ENCODE assay signal across 8 cellular contexts in genomic region chr15:64149424-64150235, GRCh38. TPM values are rescaled to one million over a fixed set of nuclear protein-coding genes. Genes with fewer than 3 reads are reported as not detected.
DNase-seq lines count a peak whose midpoint lies in the region; ATAC-seq and TF ChIP-seq lines count a peak whose summit lies in the region.

No MANE protein-coding gene starts in this region.

- CTCF ChIA-PET in activated CD4-positive, alpha-beta memory T cell treated with anti-CD3 and anti-CD28 coated beads, Interleukin-2, amount 10 ng/mL, durations not matched to agents 7 days and 5 days (lab: Charles Lee) = interaction anchor here (0.6 to 1.6 kb wide), 14 partner anchors 9 to 1132 kb away, joined by 3 to 8 read pairs (median 3); partner anchors contain the start of gene CIAO2A

- H3K9me3 Mint-ChIP-seq in activated CD4-positive, alpha-beta memory T cell treated with anti-CD3 and anti-CD28 coated beads, Interleukin-2, amount 10 ng/mL, durations not matched to agents 7 days and 5 days = no peaks in the 10 kb centered on the region
- H3K9me3 Mint-ChIP-seq in naive thymus-derived CD8-positive, alpha-beta T cell = no peaks in the 10 kb centered on the region

- H3K4me3 ChIP-seq in HFF-Myc (replicated peaks; ENCODE audit: low read depth, low read length) = no peak overlapping the region

- peak overlapping the region; percentile 48 for H3K4me3 Mint-ChIP-seq in activated CD4-positive, alpha-beta memory T cell treated with anti-CD3 and anti-CD28 coated beads, Interleukin-2, amount 10 ng/mL, durations not matched to agents 7 days and 5 days
- H3K4me3 Mint-ChIP-seq in naive thymus-derived CD8-positive, alpha-beta T cell = peak overlapping the region in 8 of 10 donors; percentile 9 to 63 (median 48)

- POLR2A ChIA-PET in activated CD4-positive, alpha-beta memory T cell treated with anti-CD3 and anti-CD28 coated beads, Interleukin-2, amount 10 ng/mL, durations not matched to agents 7 days and 5 days (lab: Charles Lee) = interaction anchor here (1.1 to 6.5 kb wide), 5 partner anchors 9 to 56 kb away, joined by 3 to 72 read pairs (median 5); partner anchors contain the start of genes CIAO2A and PPIB
- POLR2A ChIA-PET in naive thymus-derived CD8-positive, alpha-beta T cell (lab: Charles Lee) = interaction anchor here (1.6 to 3.8 kb wide), 2 partner anchors 13 to 54 kb away, joined by 5 to 20 read pairs; partner anchors contain the start of genes PPIB and SNX1

- peak overlapping the region; percentile 65 for H3K27ac Mint-ChIP-seq in activated CD4-positive, alpha-beta memory T cell treated with anti-CD3 and anti-CD28 coated beads, Interleukin-2, amount 10 ng/mL, durations not matched to agents 7 days and 5 days
- peak overlapping the region in 5 of 10 donors; percentile 1 to 35 (median 10) for H3K27ac Mint-ChIP-seq in naive thymus-derived CD8-positive, alpha-beta T cell

- peaks cover 9% of the 10 kb centered on the region for H3K27me3 Mint-ChIP-seq in activated CD4-positive, alpha-beta memory T cell treated with anti-CD3 and anti-CD28 coated beads, Interleukin-2, amount 10 ng/mL, durations not matched to agents 7 days and 5 days
- peaks cover 0 to 10% (median 1%) of the 10 kb centered on the region in 5 donors for H3K27me3 Mint-ChIP-seq in naive thymus-derived CD8-positive, alpha-beta T cell

- ATAC-seq in naive thymus-derived CD8-positive, alpha-beta T cell = no peak
- no peak for ATAC-seq in GM18868 (IDR thresholded peaks at IDR 0.05; ENCODE audit: unreplicated experiment)

- H3K4me1 Mint-ChIP-seq in activated CD4-positive, alpha-beta memory T cell treated with anti-CD3 and anti-CD28 coated beads, Interleukin-2, amount 10 ng/mL, durations not matched to agents 7 days and 5 days = peaks cover 31% of the 10 kb centered on the region
- H3K4me1 Mint-ChIP-seq in naive thymus-derived CD8-positive, alpha-beta T cell = peaks cover 14 to 40% (median 35%) of the 10 kb centered on the region in 4 donors

- H3K36me3 Mint-ChIP-seq in activated CD4-positive, alpha-beta memory T cell treated with anti-CD3 and anti-CD28 coated beads, Interleukin-2, amount 10 ng/mL, durations not matched to agents 7 days and 5 days (ENCODE audit: low read depth) = peaks cover 9% of the 10 kb centered on the region
- peaks cover 0 to 12% (median 2%) of the 10 kb centered on the region in 3 donors for H3K36me3 Mint-ChIP-seq in naive thymus-derived CD8-positive, alpha-beta T cell

- DNase-seq in DMS 273 (lab: John Stamatoyannopoulos, UW; ENCODE audit: unreplicated experiment) = peak; percentile 44
- no peak for DNase-seq in DMS 273 treated with DMSO at 0.1 percent for 48 hours (lab: John Stamatoyannopoulos, UW)
- DNase-seq in HFF-Myc (ENCODE audit: extremely low read depth, low read depth) = no peak
- DNase-seq in activated CD4-positive, alpha-beta memory T cell treated with anti-CD3 and anti-CD28 coated beads, Interleukin-2, amount 10 ng/mL, durations not matched to agents 7 days and 5 days = peak; percentile 56
- no peak for DNase-seq in naive thymus-derived CD8-positive, alpha-beta T cell
- DNase-seq in H4 (ENCODE audit: low spot score) = no peak
- no peak for DNase-seq in stimulated activated CD8-positive, alpha-beta memory T cell treated with anti-CD3 and anti-CD28 coated beads, Interleukin-4, amount 100 ng/mL, for 48 hours

- TF ChIP-seq CTCF in HFF-Myc (IDR thresholded peaks at IDR 0.05; ENCODE audit: low read depth, low read length, missing control alignments) = peak; percentile 32

RNA-seq across cellular contexts. Expression of gene SNX22, which starts 1.9 kb away (rescaled TPM):
- under 1 TPM; 0.55 to 0.68 TPM for total RNA-seq in activated CD4-positive, alpha-beta memory T cell treated with anti-CD3 and anti-CD28 coated beads, Interleukin-2, amount 10 ng/mL, durations not matched to agents 7 days and 5 days
- 1 to 10 TPM; 4.3 to 4.4 TPM for total RNA-seq in naive thymus-derived CD8-positive, alpha-beta T cell
- under 1 TPM; 0.64 to 0.99 (median 0.76) TPM for polyA plus RNA-seq in naive thymus-derived CD8-positive, alpha-beta T cell
- total RNA-seq in H4 (2014; rRNA removed; shearing (Covaris generic)) = 0.04 TPM in 1 of 2 replicates, not detected in the other

RNA-seq across cellular contexts. Expression of gene PPIB, which starts 13.2 kb away (rescaled TPM):
- 100 to 1,000 TPM; 392 to 410 TPM for total RNA-seq in activated CD4-positive, alpha-beta memory T cell treated with anti-CD3 and anti-CD28 coated beads, Interleukin-2, amount 10 ng/mL, durations not matched to agents 7 days and 5 days
- total RNA-seq in naive thymus-derived CD8-positive, alpha-beta T cell = 100 to 1,000 TPM; 154 to 155 TPM
- polyA plus RNA-seq in naive thymus-derived CD8-positive, alpha-beta T cell = 100 to 1,000 TPM; 431 to 581 (median 521) TPM
- 966 and 1,104 TPM in 2 replicates for total RNA-seq in H4 (2014; rRNA removed; shearing (Covaris generic))

RNA-seq across cellular contexts. Expression of gene SNX1, which starts 53.8 kb away (rescaled TPM):
- total RNA-seq in activated CD4-positive, alpha-beta memory T cell treated with anti-CD3 and anti-CD28 coated beads, Interleukin-2, amount 10 ng/mL, durations not matched to agents 7 days and 5 days = 100 to 1,000 TPM; 115 to 129 TPM
- total RNA-seq in naive thymus-derived CD8-positive, alpha-beta T cell = 100 to 1,000 TPM; 133 to 143 TPM
- 10 to 100 TPM; 42.7 to 72.6 (median 54.8) TPM for polyA plus RNA-seq in naive thymus-derived CD8-positive, alpha-beta T cell
- total RNA-seq in H4 (2014; rRNA removed; shearing (Covaris generic)) = 31.7 and 36.7 TPM in 2 replicates

RNA-seq across cellular contexts. Expression of gene CIAO2A, which starts 56.0 kb away (rescaled TPM):
- 10 to 100 TPM; 74.4 to 85.0 TPM for total RNA-seq in activated CD4-positive, alpha-beta memory T cell treated with anti-CD3 and anti-CD28 coated beads, Interleukin-2, amount 10 ng/mL, durations not matched to agents 7 days and 5 days
- 10 to 100 TPM; 27.5 to 31.8 TPM for total RNA-seq in naive thymus-derived CD8-positive, alpha-beta T cell
- 10 to 100 TPM; 54.8 to 84.8 (median 64.9) TPM for polyA plus RNA-seq in naive thymus-derived CD8-positive, alpha-beta T cell
- 171 and 193 TPM in 2 replicates for total RNA-seq in H4 (2014; rRNA removed; shearing (Covaris generic))

Comparison
In these comparisons a context has a peak if more than half of its experiments do, and no peak if none do; other contexts are left out.
1. DNase-seq: peak in DMS 273 (single experiment) and activated CD4-positive, alpha-beta memory T cell treated with anti-CD3 and anti-CD28 coated beads, Interleukin-2, amount 10 ng/mL, durations not matched to agents 7 days and 5 days (single experiment); none in DMS 273 treated with DMSO at 0.1 percent for 48 hours (single experiment), HFF-Myc (single experiment), naive thymus-derived CD8-positive, alpha-beta T cell (0 of 10), H4 (single experiment) and stimulated activated CD8-positive, alpha-beta memory T cell treated with anti-CD3 and anti-CD28 coated beads, Interleukin-4, amount 100 ng/mL, for 48 hours (single experiment).